Comparison of ENCODE assay signal across 16 cellular contexts in genomic region chr11:41316726-41317125, GRCh38.
"Had no signal": no experiment of that assay in that cellular context is flagged by ENCODE, and none has a peak within 500 bp of the region (broad histone marks: within the 10 kb centered on the region; RNA-seq: fewer than 3 reads in every experiment).

No MANE protein-coding gene starts in this region.

- H3K4me1 Mint-ChIP-seq: activated T-helper 17 cell treated with anti-CD3 and anti-CD28 coated beads, Interleukin-2, amount 50 U/mL, for 72 hours; mesothelial cell of epicardium; nephron progenitor cell had no signal

- FAIRE-seq: pancreas had no signal

- H3K4me3 ChIP-seq: ascending aorta, lower lobe of right lung, pancreas, thyroid gland had no signal

- DNase-seq: activated naive CD4-positive, alpha-beta T cell treated with Interleukin-2 at 50 U/mL for 16 hours; central memory CD4-positive, alpha-beta T cell; effector memory CD4-positive, alpha-beta T cell; foreskin keratinocyte; left colon; lower lobe of right lung; nephron progenitor cell; pancreas; retina; stimulated activated CD4-positive, alpha-beta T cell treated with anti-CD3 and anti-CD28 coated beads, Interleukin-2, amount 100 ng/mL, for 48 hours; stimulated activated naive B cell treated with anti-CD40 and anti-IgM and Interleukin-4, amounts not matched to agents 10 μg/mL and 1 μg/mL and 100 μg/mL, for 72 hours; T1000 had no signal

- H3K27ac Mint-ChIP-seq: activated T-helper 17 cell treated with anti-CD3 and anti-CD28 coated beads, Interleukin-2, amount 50 U/mL, for 72 hours; mesothelial cell of epicardium; nephron progenitor cell; stimulated activated naive B cell treated with anti-CD40 and anti-IgM and Interleukin-4, amounts not matched to agents 10 μg/mL and 1 μg/mL and 100 μg/mL, for 72 hours had no signal

- H3K4me3 Mint-ChIP-seq: activated T-helper 17 cell treated with anti-CD3 and anti-CD28 coated beads, Interleukin-2, amount 50 U/mL, for 72 hours; mesothelial cell of epicardium; nephron progenitor cell; stimulated activated naive B cell treated with anti-CD40 and anti-IgM and Interleukin-4, amounts not matched to agents 10 μg/mL and 1 μg/mL and 100 μg/mL, for 72 hours had no signal

- H3K4me1 ChIP-seq: ascending aorta, foreskin keratinocyte, lower lobe of right lung, pancreas, thyroid gland had no signal

- H3K9me3 Mint-ChIP-seq: mesothelial cell of epicardium, nephron progenitor cell had no signal

- H3K27ac ChIP-seq: ascending aorta, foreskin keratinocyte, lower lobe of right lung, pancreas had no signal

- H3K27me3 Mint-ChIP-seq: activated T-helper 17 cell treated with anti-CD3 and anti-CD28 coated beads, Interleukin-2, amount 50 U/mL, for 72 hours; stimulated activated naive B cell treated with anti-CD40 and anti-IgM and Interleukin-4, amounts not matched to agents 10 μg/mL and 1 μg/mL and 100 μg/mL, for 72 hours had no signal

- H3K27me3 ChIP-seq: ascending aorta, foreskin keratinocyte, pancreas, thyroid gland had no signal

- H3K36me3 Mint-ChIP-seq: mesothelial cell of epicardium; stimulated activated naive B cell treated with anti-CD40 and anti-IgM and Interleukin-4, amounts not matched to agents 10 μg/mL and 1 μg/mL and 100 μg/mL, for 72 hours had no signal

- H3K36me3 ChIP-seq: ascending aorta, lower lobe of right lung, pancreas, thyroid gland had no signal

- H3K9me3 ChIP-seq: ascending aorta, lower lobe of right lung, pancreas, thyroid gland had no signal
